In the genomic region with DNA sequence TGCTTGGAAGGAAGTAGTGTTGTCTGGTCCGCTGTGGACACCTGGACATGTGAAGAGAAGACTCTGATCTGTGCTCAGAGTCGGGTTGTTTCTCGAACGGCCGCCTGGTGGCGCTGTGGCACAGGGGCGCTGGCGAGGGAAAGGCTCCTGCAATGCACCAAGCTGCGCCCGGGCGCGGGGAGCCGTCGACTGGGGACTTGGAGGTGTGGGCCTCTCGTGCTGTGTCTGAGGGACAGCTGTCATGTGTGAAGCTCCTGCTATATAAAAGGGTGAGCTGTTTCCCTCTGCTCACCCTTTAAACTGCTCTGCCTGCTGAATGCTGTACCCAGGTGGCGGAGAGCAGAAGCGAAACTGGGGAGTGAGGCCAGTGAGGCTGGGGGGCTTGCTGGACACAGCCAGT, we compare ENCODE assay signal across 8 cellular contexts. TPM values are rescaled to one million over a fixed set of nuclear protein-coding genes. Genes with fewer than 3 reads are reported as not detected.
A peak's percentile ranks its signal among the peaks of the same experiment; 100 is the strongest.
DNase-seq lines count a peak whose midpoint lies in the region; ATAC-seq and TF ChIP-seq lines count a peak whose summit lies in the region.

No MANE protein-coding gene starts in this region.

- H4K20me1 ChIP-seq in mammary epithelial cell (ENCODE audit: insufficient read depth, low read length), result no peaks in the 10 kb centered on the region

- ATAC-seq in GM19324 (IDR thresholded peaks at IDR 0.05; ENCODE audit: low FRiP score, unreplicated experiment) (peak; percentile 70), GM21381 (IDR thresholded peaks at IDR 0.05; ENCODE audit: unreplicated experiment) (no peak)

- BruUV-seq in mammary epithelial cell (replicated peaks; lab: Mats Ljungman, UMichigan), result no TSS peak

- H3K4me3 ChIP-seq in WI38 (ENCODE audit: low read depth, low read length) (peak overlapping the region; percentile 37), mammary epithelial cell (replicated peaks in 1 of 3; ENCODE audit: insufficient read depth in 1 of 3, low read depth in 2 of 3, low read length in 3 of 3) (peak overlapping the region in 1 of 3 experiments; percentile 16)

- no peaks in the 10 kb centered on the region for H3K79me2 ChIP-seq in mammary epithelial cell (ENCODE audit: insufficient read depth, low read length)

- intact Hi-C loops in mammary epithelial cell (cut with micrococcal nuclease), result loop anchor here (1.0 to 5.0 kb wide), 5 partner anchors 117 to 306 kb away; no protein-coding TSS in a partner anchor

- peaks cover 12% of the 10 kb centered on the region for H3K4me1 ChIP-seq in mammary epithelial cell (ENCODE audit: insufficient read depth, low read length)

- no peak overlapping the region for H3K9ac ChIP-seq in mammary epithelial cell (ENCODE audit: insufficient read depth, low read length)

- CTCF ChIA-PET in mammary epithelial cell (lab: Charles Lee; ENCODE audit: low non-redundant PET), result interaction anchor here (0.6 to 0.7 kb wide), 3 partner anchors 126 to 336 kb away, joined by 3 to 6 read pairs (median 3); no protein-coding TSS in a partner anchor

- TF ChIP-seq CTCF in WI38 (IDR thresholded peaks at IDR 0.05; ENCODE audit: low read depth, low read length), result peak; percentile 87
- TF ChIP-seq CTCF in mammary epithelial cell (conservative IDR thresholded peaks at IDR 0.05 in 1 of 2, IDR thresholded peaks at IDR 0.05 in 1 of 2; ENCODE audit: extremely low read depth in 1 of 2, insufficient read depth in 1 of 2, low read depth in 1 of 2, low read length in 2 of 2), result peak; percentile 87 to 96

- H3K9me3 ChIP-seq in mammary epithelial cell (replicated peaks; ENCODE audit: insufficient read depth, low read length), result no peaks in the 10 kb centered on the region

- 37% methylated on average over 5 of the region's 17 CpGs for WGBS in mammary epithelial cell (ENCODE audit: low coverage, missing lambda C conversion rate)

- H3K36me3 ChIP-seq in mammary epithelial cell (ENCODE audit: insufficient read depth, low read length), result no peaks in the 10 kb centered on the region

- H3K27me3 ChIP-seq in mammary epithelial cell (ENCODE audit: insufficient read depth, low read length), result no peaks in the 10 kb centered on the region

- DNase-seq in AML-193 (lab: John Stamatoyannopoulos, UW) (peak; percentile 57 to 63), NCI-H128 (lab: John Stamatoyannopoulos, UW; ENCODE audit: unreplicated experiment) (peak; percentile 39), mammary epithelial cell (peak; percentile 63), kidney glomerular epithelial cell (lab: John Stamatoyannopoulos, UW) (peak; percentile 56)
- peak; percentile 27 to 56 (median 48) for DNase-seq in stimulated activated CD4-positive, alpha-beta T cell treated with anti-CD3 and anti-CD28 coated beads, Interleukin-1b, Interleukin-23, amount 100 ng/mL, for 24 hours (ENCODE audit: low read depth in 4 of 4, low spot score in 1 of 4)

- no peak overlapping the region for H3K27ac ChIP-seq in mammary epithelial cell (ENCODE audit: insufficient read depth, low read depth, low read length)

- peak overlapping the region; percentile 71 for H3K4me2 ChIP-seq in mammary epithelial cell (ENCODE audit: insufficient read depth, low read depth, low read length)

- peak overlapping the region; percentile 56 for H2AFZ ChIP-seq in mammary epithelial cell (ENCODE audit: low read depth, low read length)

- in situ Hi-C loops in mammary epithelial cell (cut with MboI; ENCODE audit: low sequenced_read_pairs in 2 of 2), result loop anchor here (10.0 to 25.0 kb wide), 2 partner anchors 142 to 304 kb away; no protein-coding TSS in a partner anchor

- dilution Hi-C loops in mammary epithelial cell (cut with HindIII; ENCODE audit: low sequenced_read_pairs), result loop anchor here (5.0 kb wide), 1 partner anchor 66 kb away; no protein-coding TSS in a partner anchor

RNA-seq across cellular contexts. Expression of gene GNAL, which starts 44.0 kb away (rescaled TPM):
- 10 to 100 TPM; 35.0 to 40.8 TPM for total RNA-seq in mammary epithelial cell
- 19.5 TPM for polyA plus RNA-seq in mammary epithelial cell
- polyA minus RNA-seq in mammary epithelial cell, result 108 TPM
